In the genomic region with DNA sequence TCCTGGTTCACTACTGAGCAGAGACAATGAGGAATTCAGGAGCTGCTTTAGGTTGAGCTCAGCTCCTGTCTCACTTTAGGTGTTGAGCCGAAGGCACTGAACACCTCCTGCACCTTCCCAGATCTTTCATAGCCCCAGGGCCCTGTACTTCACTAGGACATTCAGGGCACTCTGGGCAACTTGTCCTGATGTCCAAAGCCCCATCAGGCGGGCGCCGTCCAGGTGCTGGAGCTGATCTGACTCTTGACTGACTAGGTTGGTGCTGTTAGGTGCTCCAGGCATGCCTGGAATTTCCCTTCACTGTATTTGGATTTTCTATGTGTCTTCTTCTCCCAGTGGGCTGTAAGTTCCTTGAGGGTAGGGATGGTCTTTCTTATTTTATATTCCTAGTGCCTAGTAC, we compare ENCODE assay signal across 1 cellular context.
TF ChIP-seq lines count a peak whose summit lies in the region.

No MANE protein-coding gene starts in this region.

TF ChIP-seq in GM23338, 12 proteins besides CTCF, POLR2A, EP300 and RAD21 (continued from another document):
- TF ChIP-seq ZNF462 (CRISPR knock-in tag; IDR thresholded peaks at IDR 0.05) (no peak), STAT1 (IDR thresholded peaks at IDR 0.05; ENCODE audit: unreplicated experiment) (no peak), CREB1 (CRISPR knock-in tag; IDR thresholded peaks at IDR 0.05; ENCODE audit: low read depth) (no peak), ZNF114 (CRISPR knock-in tag; IDR thresholded peaks at IDR 0.05) (no peak), JUNB (IDR thresholded peaks at IDR 0.05; ENCODE audit: unreplicated experiment) (no peak), REST (IDR thresholded peaks at IDR 0.05; ENCODE audit: unreplicated experiment) (no peak), NANOG (IDR thresholded peaks at IDR 0.05; ENCODE audit: borderline replicate concordance) (no peak), POLR2AphosphoS5 (IDR thresholded peaks at IDR 0.05; ENCODE audit: low read depth) (no peak)
